ENCODE assay signal across 8 cellular contexts in the genomic region with DNA sequence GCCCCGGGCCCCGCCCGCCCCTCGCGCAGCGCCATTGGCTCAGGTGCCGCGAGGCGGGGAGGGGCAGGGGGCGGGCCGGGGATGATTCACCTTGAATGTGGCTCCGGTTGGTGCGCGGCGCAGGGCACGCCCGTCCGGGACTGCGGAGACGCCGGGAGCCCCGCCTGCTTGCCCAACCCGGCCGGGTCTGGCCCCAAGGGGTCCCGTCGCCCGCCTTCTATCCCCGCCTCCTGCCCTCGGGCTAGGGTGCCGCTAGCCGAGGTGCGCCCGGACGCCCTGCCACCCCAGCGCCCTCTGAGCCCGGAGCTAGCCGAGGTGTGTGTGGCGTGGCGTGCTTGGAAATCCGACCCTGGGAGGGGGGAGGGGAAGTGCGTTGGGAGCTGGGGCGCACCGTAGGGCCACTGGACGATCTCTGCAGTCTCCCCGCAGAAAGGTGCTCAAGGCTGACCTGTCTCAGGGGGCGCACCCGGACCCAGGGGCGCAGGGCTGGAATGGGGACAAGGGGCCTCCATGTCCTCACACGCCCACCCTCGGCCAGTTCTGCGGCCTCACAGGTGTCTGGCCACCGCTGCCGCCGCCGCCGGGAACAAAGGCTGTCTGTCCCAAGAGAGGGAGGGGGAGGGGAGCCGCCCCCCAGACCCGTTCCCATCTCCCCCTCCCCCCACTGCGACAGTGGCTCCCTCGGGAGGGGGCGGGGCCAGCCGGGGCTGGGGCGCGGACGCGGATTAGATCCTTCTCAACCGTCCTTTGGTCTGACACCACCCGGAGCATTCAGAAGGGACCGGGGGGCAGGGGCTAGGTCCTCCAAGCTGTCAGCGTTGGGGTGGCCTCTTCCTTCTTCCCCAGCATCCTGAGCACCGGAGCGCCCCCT.
DNase-seq lines count a peak whose midpoint lies in the region; ATAC-seq and TF ChIP-seq lines count a peak whose summit lies in the region.

No MANE protein-coding gene starts in this region.

- TF ChIP-seq POLR2A in heart left ventricle (IDR thresholded peaks at IDR 0.05) = no peak

- 1 to 3% (median 1%) methylated on average over 20 to 72 of the region's 72 CpGs for WGBS in heart left ventricle, 4 donors
- 1 to 2% methylated on average over 50 to 72 of the region's 72 CpGs for WGBS in lung, 2 donors

- TF ChIP-seq CTCF in heart left ventricle (IDR thresholded peaks at IDR 0.05) (no peak), right atrium auricular region (IDR thresholded peaks at IDR 0.05) (no peak), lung (IDR thresholded peaks at IDR 0.05; ENCODE audit: control extremely low read depth, extremely low read depth) (no peak)

- H3K27me3 ChIP-seq in heart left ventricle (peaks cover 78 to 100% (median 97%) of the 10 kb centered on the region in 9 donors), right atrium auricular region (peaks cover 70 to 80% of the 10 kb centered on the region in 2 donors), lung (ENCODE audit: control insufficient read depth, insufficient read depth) (peaks cover 5% of the 10 kb centered on the region)

- peaks cover 0 to 70% (median 55%) of the 10 kb centered on the region in 12 donors for H3K4me1 ChIP-seq in heart left ventricle
- H3K4me1 ChIP-seq in right atrium auricular region = peaks cover 0 to 68% of the 10 kb centered on the region in 2 donors
- peaks cover 0 to 34% of the 10 kb centered on the region in 2 donors for H3K4me1 ChIP-seq in lung (ENCODE audit: control insufficient read depth in 2 of 2, insufficient read depth in 2 of 2, low read length in 2 of 2)

- H3K9me3 ChIP-seq in heart left ventricle (no peaks in the 10 kb centered on the region), right atrium auricular region (no peaks in the 10 kb centered on the region), lung (ENCODE audit: control insufficient read depth in 2 of 2, insufficient read depth in 1 of 2, low read length in 1 of 2) (no peaks in the 10 kb centered on the region)

- DNase-seq in heart left ventricle (no peak), right atrium auricular region (ENCODE audit: low spot score) (no peak), NCI-H128 (lab: John Stamatoyannopoulos, UW; ENCODE audit: unreplicated experiment) (peak; percentile 63), T-helper 22 cell (ENCODE audit: low read depth) (peak; percentile 68), astrocyte of the hippocampus (ENCODE audit: low read depth, low spot score) (peak; percentile 58), lung (ENCODE audit: low spot score) (peak; percentile 89)
- DNase-seq in stimulated activated CD8-positive, alpha-beta memory T cell treated with anti-CD3 and anti-CD28 coated beads, Interleukin-15, amount 100 ng/mL, for 1 hour (ENCODE audit: low read depth) = peak; percentile 46

- H3K4me3 ChIP-seq in heart left ventricle (peak overlapping the region; percentile 20 to 56 (median 43)), right atrium auricular region (peak overlapping the region in 1 of 2 donors; percentile 42), lung (peak overlapping the region; percentile 57)

- intact Hi-C loops in heart left ventricle (cut with DNase I) = no loop called here

- peak in 1 of 4 donors; percentile 48 for ATAC-seq in heart left ventricle
- ATAC-seq in lung (ENCODE audit: insufficient read depth, low FRiP score) = peak; percentile 84
- no peak for ATAC-seq in GM18519 (IDR thresholded peaks at IDR 0.05; ENCODE audit: low FRiP score, unreplicated experiment)

- no peak overlapping the region for H3K27ac ChIP-seq in heart left ventricle
- H3K27ac ChIP-seq in right atrium auricular region = no peak overlapping the region
- peak overlapping the region in 1 of 2 donors; percentile 61 for H3K27ac ChIP-seq in lung (ENCODE audit: low read depth in 1 of 2, low read length in 1 of 2)

- H3K36me3 ChIP-seq in heart left ventricle = no peaks in the 10 kb centered on the region
- H3K36me3 ChIP-seq in right atrium auricular region = no peaks in the 10 kb centered on the region
- H3K36me3 ChIP-seq in lung (ENCODE audit: control insufficient read depth in 2 of 2, insufficient read depth in 2 of 2, low read length in 2 of 2) = no peaks in the 10 kb centered on the region

Comparison
In these comparisons a context has a peak if more than half of its experiments do, and no peak if none do; other contexts are left out.
1. DNase-seq: peak in NCI-H128 (single experiment), T-helper 22 cell (single experiment), astrocyte of the hippocampus (single experiment), lung (single experiment) and stimulated activated CD8-positive, alpha-beta memory T cell treated with anti-CD3 and anti-CD28 coated beads, Interleukin-15, amount 100 ng/mL, for 1 hour (single experiment); none in heart left ventricle (0 of 5) and right atrium auricular region (single experiment).